ENCODE assay signal across 8 cellular contexts in the genomic region with DNA sequence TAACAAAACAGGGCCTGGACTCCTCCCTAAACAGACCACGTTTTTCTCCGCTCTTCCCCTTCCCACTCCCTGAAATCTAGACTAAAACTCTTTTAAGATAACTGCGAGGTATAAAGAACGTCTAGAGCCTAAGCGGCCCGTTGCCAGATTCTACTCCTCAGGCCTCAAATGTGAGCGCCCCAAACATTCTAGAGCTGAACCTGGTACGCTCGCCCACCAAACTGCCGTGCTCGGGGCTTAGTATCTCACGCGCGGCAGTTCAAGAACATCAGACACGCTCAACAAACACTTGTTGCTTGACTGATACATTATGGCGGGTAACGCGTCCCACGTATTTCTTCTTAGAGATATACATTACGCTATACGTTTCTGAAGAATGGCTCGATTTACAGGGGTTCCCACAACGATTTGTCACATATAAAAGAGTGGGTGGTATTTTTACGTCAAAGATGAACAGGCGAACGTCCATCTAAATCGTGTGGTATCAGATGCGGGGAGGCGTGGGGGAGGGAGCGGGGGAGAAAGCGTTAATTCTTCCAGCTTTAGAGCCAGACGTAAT. TPM values are rescaled to one million over a fixed set of nuclear protein-coding genes. Genes with fewer than 3 reads are reported as not detected.
DNase-seq lines count a peak whose midpoint lies in the region; ATAC-seq lines count a peak whose summit lies in the region.

No MANE protein-coding gene starts in this region.

- DNase-seq in AG08396 (ENCODE audit: low spot score) (peak; percentile 21), NCI-H446 treated with DMSO at 0.1 percent for 48 hours (lab: John Stamatoyannopoulos, UW) (peak; percentile 39), epithelial cell of prostate (ENCODE audit: low read depth, low spot score) (no peak), myocyte (ENCODE audit: low read depth) (peak; percentile 28)
- peak; percentile 5 for DNase-seq in activated CD8-positive, alpha-beta memory T cell treated with anti-CD3 and anti-CD28 coated beads, Interleukin-2, amount 50 U/mL, for 24 hours (ENCODE audit: extremely low read depth)

- peaks cover 0 to 3% (median 0%) of the 10 kb centered on the region in 5 donors for H3K36me3 ChIP-seq in subcutaneous abdominal adipose tissue (ENCODE audit: control insufficient read depth in 5 of 5, insufficient read depth in 5 of 5, low read length in 5 of 5)

- ATAC-seq in GM21360 (IDR thresholded peaks at IDR 0.05; ENCODE audit: unreplicated experiment) (peak; percentile 5), HG03469 (IDR thresholded peaks at IDR 0.05; ENCODE audit: unreplicated experiment) (no peak)

- H3K9ac ChIP-seq in subcutaneous abdominal adipose tissue (ENCODE audit: low read length in 5 of 5): peak overlapping the region; percentile 76 to 97 (median 87)

- no peaks in the 10 kb centered on the region for H3K27me3 ChIP-seq in subcutaneous abdominal adipose tissue (ENCODE audit: control insufficient read depth in 5 of 5, insufficient read depth in 4 of 5, low read length in 5 of 5)

- H3K27ac ChIP-seq in epithelial cell of prostate (peak overlapping the region; percentile 89), subcutaneous abdominal adipose tissue (ENCODE audit: low read depth, low read length) (peak overlapping the region; percentile 98)

- H3K4me3 ChIP-seq in subcutaneous abdominal adipose tissue (ENCODE audit: low read depth in 1 of 5, low read length in 5 of 5): peak overlapping the region; percentile 78 to 91 (median 83)

- H3K4me1 ChIP-seq in subcutaneous abdominal adipose tissue (ENCODE audit: control insufficient read depth in 5 of 5, insufficient read depth in 5 of 5, low read length in 5 of 5): peaks cover 5 to 25% (median 16%) of the 10 kb centered on the region in 5 donors

- H3K9me3 ChIP-seq in subcutaneous abdominal adipose tissue (ENCODE audit: control insufficient read depth in 5 of 5, low read length in 5 of 5): no peaks in the 10 kb centered on the region

RNA-seq across cellular contexts. Expression of gene SMIM27, which starts 0.6 kb away (rescaled TPM):
- 6.2 and 6.5 TPM in 2 replicates for total RNA-seq in myocyte
- 41.7 TPM for polyA plus RNA-seq in myocyte (2012)

RNA-seq across cellular contexts. Expression of gene TOPORS, which starts 0.8 kb away (rescaled TPM):
- 23.4 and 24.6 TPM in 2 replicates for total RNA-seq in myocyte
- 6.7 TPM for polyA plus RNA-seq in myocyte (2012)

RNA-seq across cellular contexts. Expression of gene NDUFB6, which starts 21.4 kb away (rescaled TPM):
- total RNA-seq in myocyte: 76.1 and 78.4 TPM in 2 replicates
- polyA plus RNA-seq in myocyte (2012): 88.8 TPM

RNA-seq across cellular contexts. Expression of gene RIGI, which starts 25.6 kb away (rescaled TPM):
- total RNA-seq in myocyte: 17.3 and 18.0 TPM in 2 replicates
- polyA plus RNA-seq in myocyte (2012): 4.0 TPM
